Comparison of ENCODE assay signal across 19 cellular contexts in genomic region chr14:58863576-58864345, GRCh38.
"Had no signal": no experiment of that assay in that cellular context is flagged by ENCODE, and none has a peak within 500 bp of the region (broad histone marks: within the 10 kb centered on the region; RNA-seq: fewer than 3 reads in every experiment).

No MANE protein-coding gene starts in this region.

- H3K4me1 ChIP-seq: gastrocnemius medialis, suprapubic skin, transverse colon, vagina had no signal

- DNase-seq: activated CD4-positive, alpha-beta T cell treated with anti-CD3 and anti-CD28 coated beads, Interleukin-2, amount 50 U/mL, for 4 hours; activated T-cell treated with anti-CD3 and anti-CD28 coated beads for 4 hours; amniotic stem cell; dorsolateral prefrontal cortex; erythroblast; gastrocnemius medialis; head of caudate nucleus; kidney; left ventricle myocardium superior; naive thymus-derived CD8-positive, alpha-beta T cell; nucleus accumbens; stimulated activated CD4-positive, alpha-beta T cell treated with anti-CD3 and anti-CD28 coated beads, Interleukin-2, amount 100 ng/mL, for 48 hours; stimulated activated naive CD8-positive, alpha-beta T cell treated with anti-CD3 and anti-CD28 coated beads, Interleukin-15, amount 100 ng/mL, for 72 hours; T-helper 17 cell; transverse colon had no signal

- H3K4me3 Mint-ChIP-seq: activated naive CD8-positive, alpha-beta T cell; naive thymus-derived CD8-positive, alpha-beta T cell; stimulated activated naive CD8-positive, alpha-beta T cell treated with anti-CD3 and anti-CD28 coated beads, Interleukin-15, amount 100 ng/mL, for 72 hours; T-helper 17 cell had no signal

- H3K27ac Mint-ChIP-seq: activated naive CD8-positive, alpha-beta T cell; naive thymus-derived CD8-positive, alpha-beta T cell; stimulated activated naive CD8-positive, alpha-beta T cell treated with anti-CD3 and anti-CD28 coated beads, Interleukin-15, amount 100 ng/mL, for 72 hours; T-helper 17 cell had no signal

- H3K27ac ChIP-seq: gastrocnemius medialis, suprapubic skin, vagina, VCaP had no signal

- H3K36me3 ChIP-seq: gastrocnemius medialis, suprapubic skin, transverse colon, vagina had no signal

- H3K4me1 Mint-ChIP-seq: naive thymus-derived CD8-positive, alpha-beta T cell; stimulated activated naive CD8-positive, alpha-beta T cell treated with anti-CD3 and anti-CD28 coated beads, Interleukin-15, amount 100 ng/mL, for 72 hours; T-helper 17 cell had no signal

- H3K4me3 ChIP-seq: dorsolateral prefrontal cortex, gastrocnemius medialis, suprapubic skin, transverse colon, vagina had no signal

- H3K27me3 ChIP-seq: gastrocnemius medialis, suprapubic skin, transverse colon, vagina had no signal

- H3K9me3 ChIP-seq: gastrocnemius medialis, suprapubic skin, vagina had no signal
